2 cellular contexts compared by ENCODE assay signal in genomic region chr2:72973566-72974435, GRCh38.
A peak's percentile ranks its signal among the peaks of the same experiment; 100 is the strongest.
TF ChIP-seq lines count a peak whose summit lies in the region.

No MANE protein-coding gene starts in this region.

TF ChIP-seq in HEK293T, 16 proteins besides CTCF, POLR2A, EP300 and RAD21 (continued from another document):
- TF ChIP-seq FOXA1 (IDR thresholded peaks at IDR 0.05) (no peak), TARDBP (IDR thresholded peaks at IDR 0.05) (no peak), ELF4 (IDR thresholded peaks at IDR 0.05) (no peak)

TF ChIP-seq in HepG2, 621 proteins besides CTCF, POLR2A, EP300 and RAD21 (continued from another document):
- TF ChIP-seq ZNF512B (CRISPR knock-in tag; IDR thresholded peaks at IDR 0.05; ENCODE audit: borderline replicate concordance), result 0 out of 2 replicates have a peak, but pooled peaks have one; percentile 51
- no peak for TF ChIP-seq ZNF143 (CRISPR knock-in tag; IDR thresholded peaks at IDR 0.05)
- peak; percentile 42; the same call in 1 of the 2 replicates for TF ChIP-seq ZNF687 (CRISPR knock-in tag; IDR thresholded peaks at IDR 0.05)
- TF ChIP-seq MED13 (CRISPR knock-in tag; IDR thresholded peaks at IDR 0.05), result no peak
- TF ChIP-seq POGK (CRISPR knock-in tag; conservative IDR thresholded peaks at IDR 0.05), result 0 out of 2 replicates have a peak, but pooled peaks have one; percentile 45
- no peak for TF ChIP-seq MXD1 (CRISPR knock-in tag; IDR thresholded peaks at IDR 0.05)
- 0 out of 2 replicates have a peak, but pooled peaks have one; percentile 37 for TF ChIP-seq ZNF280B (CRISPR knock-in tag; IDR thresholded peaks at IDR 0.05; ENCODE audit: borderline replicate concordance)
- TF ChIP-seq ZNF737 (CRISPR knock-in tag; IDR thresholded peaks at IDR 0.05; ENCODE audit: borderline replicate concordance), result no peak
- peak; percentile 71 for TF ChIP-seq ZNF781 (CRISPR knock-in tag; IDR thresholded peaks at IDR 0.05; ENCODE audit: borderline replicate concordance, not compliant biosample characterization)
- no peak for TF ChIP-seq ZBTB37 (CRISPR knock-in tag; IDR thresholded peaks at IDR 0.05)
- no peak for TF ChIP-seq ZSCAN12 (CRISPR knock-in tag; IDR thresholded peaks at IDR 0.05)
- TF ChIP-seq SMC3 (IDR thresholded peaks at IDR 0.05; ENCODE audit: low read length), result peak; percentile 72
- no peak for TF ChIP-seq ZBTB3 (CRISPR knock-in tag; IDR thresholded peaks at IDR 0.05; ENCODE audit: borderline replicate concordance, low read depth)
- TF ChIP-seq ATF7 (IDR thresholded peaks at IDR 0.05), result no peak
- no peak for TF ChIP-seq ATF7 (CRISPR knock-in tag; IDR thresholded peaks at IDR 0.05)
- TF ChIP-seq STAT6 (CRISPR knock-in tag; IDR thresholded peaks at IDR 0.05; ENCODE audit: borderline replicate concordance), result no peak
- no peak for TF ChIP-seq ONECUT2 (CRISPR knock-in tag; IDR thresholded peaks at IDR 0.05)
- TF ChIP-seq MYC (CRISPR knock-in tag; IDR thresholded peaks at IDR 0.05; ENCODE audit: borderline replicate concordance), result 0 out of 2 replicates have a peak, but pooled peaks have one; percentile 7
- TF ChIP-seq ZNF543 (CRISPR knock-in tag; IDR thresholded peaks at IDR 0.05), result no peak
- no peak for TF ChIP-seq ZBED4 (CRISPR knock-in tag; IDR thresholded peaks at IDR 0.05; ENCODE audit: borderline replicate concordance)
- 0 out of 2 replicates have a peak, but pooled peaks have one; percentile 40 for TF ChIP-seq ZNF605 (CRISPR knock-in tag; IDR thresholded peaks at IDR 0.05)
- no peak for TF ChIP-seq PAXIP1 (CRISPR knock-in tag; conservative IDR thresholded peaks at IDR 0.05)
- TF ChIP-seq PITX1 (CRISPR knock-in tag; IDR thresholded peaks at IDR 0.05), result 0 out of 2 replicates have a peak, but pooled peaks have one; percentile 33
